ENCODE assay signal across 11 cellular contexts in genomic region chr3:152356870-152357276, GRCh38.
A peak's percentile ranks its signal among the peaks of the same experiment; 100 is the strongest.
DNase-seq lines count a peak whose midpoint lies in the region; ATAC-seq and TF ChIP-seq lines count a peak whose summit lies in the region.
"Had no signal": no experiment of that assay in that cellular context is flagged by ENCODE, and none has a peak within 500 bp of the region (broad histone marks: within the 10 kb centered on the region; RNA-seq: fewer than 3 reads in every experiment).

No MANE protein-coding gene starts in this region.

- peaks cover 70% of the 10 kb centered on the region for H3K4me1 Mint-ChIP-seq in activated naive CD8-positive, alpha-beta T cell treated with anti-CD3 and anti-CD28 coated beads for 36 hours

- TF ChIP-seq EP300 in ovary (IDR thresholded peaks at IDR 0.05): no peak

- peaks cover 2% of the 10 kb centered on the region for H3K4me1 ChIP-seq in ovary (ENCODE audit: insufficient read depth)
- H3K4me1 ChIP-seq: Caco-2 had no signal

- H3K27me3 ChIP-seq in ovary: no peaks in the 10 kb centered on the region

- TF ChIP-seq CTCF in GM10248 (IDR thresholded peaks at IDR 0.05; ENCODE audit: control extremely low read depth, extremely low read depth, low read depth, missing control alignments) (no peak), ovary (IDR thresholded peaks at IDR 0.05) (no peak)

- H3K4me3 ChIP-seq in ovary: no peak overlapping the region

- H3K27ac ChIP-seq in ovary: no peak overlapping the region

- peak; percentile 65 for ATAC-seq in GM19372 (IDR thresholded peaks at IDR 0.05; ENCODE audit: low read depth, unreplicated experiment)
- peak; percentile 52 for ATAC-seq in HG03060 (IDR thresholded peaks at IDR 0.05; ENCODE audit: low read depth, unreplicated experiment)
- ATAC-seq: SK-N-SH treated with all-trans-retinoic acid at 6 μM for 48 hours had no signal

- CTCF ChIA-PET in GM10248 (lab: Yijun Ruan, JAX): interaction anchor here (0.9 to 1.2 kb wide), 2 partner anchors 16 to 147 kb away, joined by 3 read pairs; no protein-coding TSS in a partner anchor

- TF ChIP-seq POLR2A in ovary (IDR thresholded peaks at IDR 0.05): no peak

- intact Hi-C loops in ovary (cut with DNase I): no loop called here

- peak; percentile 10 for DNase-seq in GM10248 (ENCODE audit: extremely low spot score)
- no peak for DNase-seq in activated naive CD8-positive, alpha-beta T cell treated with anti-CD3 and anti-CD28 coated beads for 36 hours
- DNase-seq in T1000 (lab: John Stamatoyannopoulos, UW): no peak
- no peak for DNase-seq in ovary
- DNase-seq in NCI-H2227 treated with DMSO at 0.1 percent for 48 hours (lab: John Stamatoyannopoulos, UW): no peak
- no peak for DNase-seq in DMS79 treated with DMSO at 0.1 percent for 48 hours (lab: John Stamatoyannopoulos, UW)
- DNase-seq: Caco-2, NCI-H1436 treated with DMSO at 0.1 percent for 48 hours had no signal

- peaks cover 49% of the 10 kb centered on the region for H3K36me3 Mint-ChIP-seq in activated naive CD8-positive, alpha-beta T cell treated with anti-CD3 and anti-CD28 coated beads for 36 hours

- WGBS in ovary, 3 donors: 94 to 98% (median 97%) methylated on average over 2 of the region's 2 CpGs

- H3K4me3 Mint-ChIP-seq in activated naive CD8-positive, alpha-beta T cell treated with anti-CD3 and anti-CD28 coated beads for 36 hours: no peak overlapping the region

- H3K9me3 Mint-ChIP-seq in activated naive CD8-positive, alpha-beta T cell treated with anti-CD3 and anti-CD28 coated beads for 36 hours: peaks cover 3% of the 10 kb centered on the region

- H3K27ac Mint-ChIP-seq in activated naive CD8-positive, alpha-beta T cell treated with anti-CD3 and anti-CD28 coated beads for 36 hours: peak overlapping the region; percentile 55

- POLR2A ChIA-PET in GM10248 (lab: Yijun Ruan, JAX): interaction anchor here (1.6 kb wide), 1 partner anchor 20 kb away, joined by 3 read pairs; no protein-coding TSS in a partner anchor

- no peaks in the 10 kb centered on the region for H3K9me3 ChIP-seq in ovary
- H3K9me3 ChIP-seq: Caco-2 had no signal

- no peaks in the 10 kb centered on the region for H3K27me3 Mint-ChIP-seq in activated naive CD8-positive, alpha-beta T cell treated with anti-CD3 and anti-CD28 coated beads for 36 hours

- no peaks in the 10 kb centered on the region for H3K36me3 ChIP-seq in ovary
